8 cellular contexts compared by ENCODE assay signal in genomic region chr2:151999058-151999457, GRCh38.
DNase-seq lines count a peak whose midpoint lies in the region; ATAC-seq and TF ChIP-seq lines count a peak whose summit lies in the region.

No MANE protein-coding gene starts in this region.

- no peak overlapping the region for H3K27ac Mint-ChIP-seq in CD4-positive, alpha-beta memory T cell

- POLR2A ChIA-PET in CD4-positive, alpha-beta memory T cell (lab: Charles Lee; ENCODE audit: partially characterized antibody) = no interaction called here

- CTCF ChIA-PET in CD4-positive, alpha-beta memory T cell (lab: Charles Lee; ENCODE audit: partially characterized antibody) = interaction anchor here (0.7 to 7.3 kb wide), 9 partner anchors 11 to 34 kb away, joined by 3 to 53 read pairs (median 6); no protein-coding TSS in a partner anchor

- 30 to 46% methylated on average over 6 of the region's 6 CpGs for WGBS in sigmoid colon, 2 donors

- H3K36me3 ChIP-seq in CD4-positive, alpha-beta memory T cell (ENCODE audit: insufficient read depth, low read length) = no peaks in the 10 kb centered on the region
- no peaks in the 10 kb centered on the region for H3K36me3 ChIP-seq in NT2/D1 (ENCODE audit: insufficient read depth, insufficient read length, low read length)
- H3K36me3 ChIP-seq in sigmoid colon = no peaks in the 10 kb centered on the region

- H3K27me3 ChIP-seq in CD4-positive, alpha-beta memory T cell (ENCODE audit: insufficient read depth, low read length) = no peaks in the 10 kb centered on the region
- H3K27me3 ChIP-seq in NT2/D1 (ENCODE audit: insufficient read depth, insufficient read length) (no peaks in the 10 kb centered on the region), sigmoid colon (no peaks in the 10 kb centered on the region)

- H3K36me3 Mint-ChIP-seq in CD4-positive, alpha-beta memory T cell = no peaks in the 10 kb centered on the region

- no peak overlapping the region for H3K4me3 ChIP-seq in CD4-positive, alpha-beta memory T cell (ENCODE audit: low read length in 2 of 2)
- H3K4me3 ChIP-seq in NT2/D1 (ENCODE audit: insufficient read length, low read depth) = no peak overlapping the region
- H3K4me3 ChIP-seq in sigmoid colon = no peak overlapping the region

- no peaks in the 10 kb centered on the region for H3K4me1 ChIP-seq in CD4-positive, alpha-beta memory T cell (ENCODE audit: insufficient read depth, low read length)
- H3K4me1 ChIP-seq in NT2/D1 (ENCODE audit: insufficient read depth, insufficient read length) (peaks cover 6% of the 10 kb centered on the region), sigmoid colon (peaks cover 0 to 12% (median 10%) of the 10 kb centered on the region in 4 donors)

- H3K27me3 Mint-ChIP-seq in CD4-positive, alpha-beta memory T cell = peaks cover 0 to 5% of the 10 kb centered on the region in 2 donors

- TF ChIP-seq POLR2A in sigmoid colon (IDR thresholded peaks at IDR 0.05) = no peak

- H3K9me3 Mint-ChIP-seq in CD4-positive, alpha-beta memory T cell = no peaks in the 10 kb centered on the region

- peak in 4 of 5 donors; percentile 7 to 30 (median 26) for DNase-seq in CD4-positive, alpha-beta memory T cell
- peak; percentile 65 for DNase-seq in NT2/D1 (ENCODE audit: low read depth, low spot score)
- peak; percentile 30 for DNase-seq in activated T-cell treated with anti-CD3 and anti-CD28 coated beads, Interleukin-2, amount 50 U/mL, for 1 hour
- DNase-seq in globus pallidus (ENCODE audit: low spot score) = peak; percentile 50
- DNase-seq in renal cortical epithelial cell (ENCODE audit: low read depth) = peak; percentile 18
- no peak for DNase-seq in sigmoid colon

- H3K27ac ChIP-seq in CD4-positive, alpha-beta memory T cell (ENCODE audit: low read depth, low read length) = no peak overlapping the region
- H3K27ac ChIP-seq in sigmoid colon = no peak overlapping the region

- H3K9me3 ChIP-seq in CD4-positive, alpha-beta memory T cell (ENCODE audit: control insufficient read depth in 1 of 2, low read length in 2 of 2) = no peaks in the 10 kb centered on the region
- no peaks in the 10 kb centered on the region for H3K9me3 ChIP-seq in NT2/D1 (ENCODE audit: insufficient read depth, low read length)
- no peaks in the 10 kb centered on the region for H3K9me3 ChIP-seq in sigmoid colon

- peak in 1 of 4 experiments; percentile 58 for TF ChIP-seq CTCF in sigmoid colon (IDR thresholded peaks at IDR 0.05)

- H3K9ac ChIP-seq in NT2/D1 (ENCODE audit: insufficient read length, low read depth) = no peak overlapping the region

- intact Hi-C loops in CD4-positive, alpha-beta memory T cell (cut with micrococcal nuclease) = no loop called here
- intact Hi-C loops in sigmoid colon (cut with DNase I) = no loop called here

- peaks cover 0 to under 1% (median 0%) of the 10 kb centered on the region in 4 donors for H3K4me1 Mint-ChIP-seq in CD4-positive, alpha-beta memory T cell

- H3K4me3 Mint-ChIP-seq in CD4-positive, alpha-beta memory T cell = no peak overlapping the region

- no peak for TF ChIP-seq EP300 in sigmoid colon (IDR thresholded peaks at IDR 0.05)

- peak; percentile 87 for ATAC-seq in GM19395 (IDR thresholded peaks at IDR 0.05; ENCODE audit: unreplicated experiment)
- ATAC-seq in HG03571 (IDR thresholded peaks at IDR 0.05; ENCODE audit: unreplicated experiment) = peak; percentile 68
